10 cellular contexts compared by ENCODE assay signal in genomic region chr3:11603628-11604027, GRCh38. TPM values are rescaled to one million over a fixed set of nuclear protein-coding genes. Genes with fewer than 3 reads are reported as not detected.
DNase-seq lines count a peak whose midpoint lies in the region; ATAC-seq and TF ChIP-seq lines count a peak whose summit lies in the region.
"Had no signal": no experiment of that assay in that cellular context is flagged by ENCODE, and none has a peak within 500 bp of the region (broad histone marks: within the 10 kb centered on the region; RNA-seq: fewer than 3 reads in every experiment).

No MANE protein-coding gene starts in this region.

- H3K27me3 ChIP-seq in cardiac muscle cell, result no peaks in the 10 kb centered on the region
- no peaks in the 10 kb centered on the region for H3K27me3 ChIP-seq in sigmoid colon

- POLR2A ChIA-PET in WTC11 (lab: Charles Lee), result no interaction called here

- peaks cover 14% of the 10 kb centered on the region for H3K36me3 Mint-ChIP-seq in WTC11

- no peaks in the 10 kb centered on the region for H3K27me3 Mint-ChIP-seq in WTC11 (ENCODE audit: low read depth)

- H3K4me3 Mint-ChIP-seq in WTC11, result no peak overlapping the region

- intact Hi-C loops in sigmoid colon (cut with DNase I), result loop anchor here (1.0 to 10.0 kb wide), 2 partner anchors 39 to 509 kb away; no protein-coding TSS in a partner anchor

- H3K36me3 ChIP-seq in cardiac muscle cell (peaks cover 11% of the 10 kb centered on the region), sigmoid colon (no peaks in the 10 kb centered on the region)
- H3K36me3 ChIP-seq: prostate gland had no signal

- H3K4me1 Mint-ChIP-seq in WTC11, result peaks cover 75% of the 10 kb centered on the region

- H3K9me3 ChIP-seq in cardiac muscle cell (ENCODE audit: low read depth), result no peaks in the 10 kb centered on the region
- H3K9me3 ChIP-seq in sigmoid colon, result no peaks in the 10 kb centered on the region
- H3K9me3 ChIP-seq: prostate gland had no signal

- TF ChIP-seq EP300 in sigmoid colon (IDR thresholded peaks at IDR 0.05), result no peak

- H3K4me1 ChIP-seq in cardiac muscle cell (ENCODE audit: low read depth) (peaks cover 55% of the 10 kb centered on the region), sigmoid colon (peaks cover 3 to 95% (median 90%) of the 10 kb centered on the region in 4 donors)

- 76 to 82% methylated on average over 9 of the region's 9 CpGs for WGBS in sigmoid colon, 2 donors

- ATAC-seq in WTC11 (no peak), GM19324 (IDR thresholded peaks at IDR 0.05; ENCODE audit: low FRiP score, unreplicated experiment) (no peak)

- H3K27ac Mint-ChIP-seq in WTC11, result peak overlapping the region; percentile 76

- no peak for TF ChIP-seq POLR2A in sigmoid colon (IDR thresholded peaks at IDR 0.05)

- CTCF ChIA-PET in WTC11 (lab: Charles Lee), result interaction anchor here (1.3 kb wide), 1 partner anchor 34 kb away, joined by 3 read pairs; no protein-coding TSS in a partner anchor

- peak; percentile 96 for DNase-seq in EH (ENCODE audit: low read depth)
- no peak for DNase-seq in WTC11 (ENCODE audit: low spot score)
- DNase-seq in cardiac muscle cell (ENCODE audit: low read depth in 1 of 2, low spot score in 1 of 2), result peak in 1 of 2 donors; percentile 92
- peak; percentile 82 for DNase-seq in sigmoid colon
- no peak for DNase-seq in CD1c-positive myeloid dendritic cell (ENCODE audit: extremely low spot score)
- DNase-seq in germinal center (ENCODE audit: low spot score), result no peak
- DNase-seq in COLO829 (ENCODE audit: low spot score), result no peak
- DNase-seq: T-helper 9 cell had no signal

- no peak for TF ChIP-seq CTCF in WTC11 (IDR thresholded peaks at IDR 0.05)
- no peak for TF ChIP-seq CTCF in cardiac muscle cell (IDR thresholded peaks at IDR 0.05; ENCODE audit: low read depth, low read length)
- TF ChIP-seq CTCF in sigmoid colon (IDR thresholded peaks at IDR 0.05), result no peak

- H3K27ac ChIP-seq in cardiac muscle cell, result peak overlapping the region; percentile 26
- H3K27ac ChIP-seq in sigmoid colon, result peak overlapping the region; percentile 85 to 94 (median 89)

- H3K4me3 ChIP-seq in cardiac muscle cell, result no peak overlapping the region
- H3K4me3 ChIP-seq in sigmoid colon, result no peak overlapping the region
- H3K4me3 ChIP-seq: prostate gland had no signal

- H3K9me3 Mint-ChIP-seq in WTC11, result no peaks in the 10 kb centered on the region

TF ChIP-seq in WTC11, 78 proteins besides CTCF, POLR2A, EP300 and RAD21:
- TF ChIP-seq ZNF416 (CRISPR knock-in tag; IDR thresholded peaks at IDR 0.05) (no peak), TEAD1 (CRISPR knock-in tag; IDR thresholded peaks at IDR 0.05) (no peak), IRF2 (CRISPR knock-in tag; IDR thresholded peaks at IDR 0.05; ENCODE audit: borderline replicate concordance, low read depth) (no peak), ZNF263 (CRISPR knock-in tag; IDR thresholded peaks at IDR 0.05; ENCODE audit: low read depth) (no peak), ESRRA (CRISPR knock-in tag; IDR thresholded peaks at IDR 0.05; ENCODE audit: borderline replicate concordance) (no peak), FOXK1 (CRISPR knock-in tag; IDR thresholded peaks at IDR 0.05) (no peak), CBFB (CRISPR knock-in tag; IDR thresholded peaks at IDR 0.05; ENCODE audit: low read depth) (no peak), NR1H2 (CRISPR knock-in tag; IDR thresholded peaks at IDR 0.05) (no peak), ZSCAN18 (CRISPR knock-in tag; IDR thresholded peaks at IDR 0.05) (no peak)
- TF ChIP-seq, protein P1, sequence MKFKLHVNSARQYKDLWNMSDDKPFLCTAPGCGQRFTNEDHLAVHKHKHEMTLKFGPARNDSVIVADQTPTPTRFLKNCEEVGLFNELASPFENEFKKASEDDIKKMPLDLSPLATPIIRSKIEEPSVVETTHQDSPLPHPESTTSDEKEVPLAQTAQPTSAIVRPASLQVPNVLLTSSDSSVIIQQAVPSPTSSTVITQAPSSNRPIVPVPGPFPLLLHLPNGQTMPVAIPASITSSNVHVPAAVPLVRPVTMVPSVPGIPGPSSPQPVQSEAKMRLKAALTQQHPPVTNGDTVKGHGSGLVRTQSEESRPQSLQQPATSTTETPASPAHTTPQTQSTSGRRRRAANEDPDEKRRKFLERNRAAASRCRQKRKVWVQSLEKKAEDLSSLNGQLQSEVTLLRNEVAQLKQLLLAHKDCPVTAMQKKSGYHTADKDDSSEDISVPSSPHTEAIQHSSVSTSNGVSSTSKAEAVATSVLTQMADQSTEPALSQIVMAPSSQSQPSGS (CRISPR knock-in tag; IDR thresholded peaks at IDR 0.05; ENCODE audit: borderline replicate concordance, low read depth), result no peak
- TF ChIP-seq, protein P2, sequence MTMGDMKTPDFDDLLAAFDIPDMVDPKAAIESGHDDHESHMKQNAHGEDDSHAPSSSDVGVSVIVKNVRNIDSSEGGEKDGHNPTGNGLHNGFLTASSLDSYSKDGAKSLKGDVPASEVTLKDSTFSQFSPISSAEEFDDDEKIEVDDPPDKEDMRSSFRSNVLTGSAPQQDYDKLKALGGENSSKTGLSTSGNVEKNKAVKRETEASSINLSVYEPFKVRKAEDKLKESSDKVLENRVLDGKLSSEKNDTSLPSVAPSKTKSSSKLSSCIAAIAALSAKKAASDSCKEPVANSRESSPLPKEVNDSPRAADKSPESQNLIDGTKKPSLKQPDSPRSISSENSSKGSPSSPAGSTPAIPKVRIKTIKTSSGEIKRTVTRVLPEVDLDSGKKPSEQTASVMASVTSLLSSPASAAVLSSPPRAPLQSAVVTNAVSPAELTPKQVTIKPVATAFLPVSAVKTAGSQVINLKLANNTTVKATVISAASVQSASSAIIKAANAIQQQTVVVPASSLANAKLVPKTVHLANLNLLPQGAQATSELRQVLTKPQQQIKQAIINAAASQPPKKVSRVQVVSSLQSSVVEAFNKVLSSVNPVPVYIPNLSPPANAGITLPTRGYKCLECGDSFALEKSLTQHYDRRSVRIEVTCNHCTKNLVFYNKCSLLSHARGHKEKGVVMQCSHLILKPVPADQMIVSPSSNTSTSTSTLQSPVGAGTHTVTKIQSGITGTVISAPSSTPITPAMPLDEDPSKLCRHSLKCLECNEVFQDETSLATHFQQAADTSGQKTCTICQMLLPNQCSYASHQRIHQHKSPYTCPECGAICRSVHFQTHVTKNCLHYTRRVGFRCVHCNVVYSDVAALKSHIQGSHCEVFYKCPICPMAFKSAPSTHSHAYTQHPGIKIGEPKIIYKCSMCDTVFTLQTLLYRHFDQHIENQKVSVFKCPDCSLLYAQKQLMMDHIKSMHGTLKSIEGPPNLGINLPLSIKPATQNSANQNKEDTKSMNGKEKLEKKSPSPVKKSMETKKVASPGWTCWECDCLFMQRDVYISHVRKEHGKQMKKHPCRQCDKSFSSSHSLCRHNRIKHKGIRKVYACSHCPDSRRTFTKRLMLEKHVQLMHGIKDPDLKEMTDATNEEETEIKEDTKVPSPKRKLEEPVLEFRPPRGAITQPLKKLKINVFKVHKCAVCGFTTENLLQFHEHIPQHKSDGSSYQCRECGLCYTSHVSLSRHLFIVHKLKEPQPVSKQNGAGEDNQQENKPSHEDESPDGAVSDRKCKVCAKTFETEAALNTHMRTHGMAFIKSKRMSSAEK (CRISPR knock-in tag; IDR thresholded peaks at IDR 0.05; ENCODE audit: borderline replicate concordance), result no peak

RNA-seq across cellular contexts. Expression of gene VGLL4, which starts 40.1 kb away (rescaled TPM):
- 42.2 to 43.8 TPM (median 43.0 TPM) in 3 replicates for total RNA-seq in WTC11 (2021)
- 139 and 147 TPM in 2 replicates for total RNA-seq in cardiac muscle cell
- polyA plus RNA-seq in cardiac muscle cell, result 62.9 and 76.5 TPM in 2 replicates
- total RNA-seq in sigmoid colon, result 10 to 100 TPM; 26.4 to 56.5 (median 50.5) TPM
- 10 to 100 TPM; 27.0 to 41.5 (median 29.4) TPM for polyA plus RNA-seq in sigmoid colon

Comparison
In these comparisons a context has a peak if more than half of its experiments do, and no peak if none do; other contexts are left out.
1. DNase-seq: peak in EH (single experiment) and sigmoid colon (single experiment); none in WTC11 (single experiment), CD1c-positive myeloid dendritic cell (single experiment), germinal center (single experiment) and COLO829 (single experiment).